Comparison of ENCODE assay signal across 8 cellular contexts in genomic region chr10:31603245-31604087, GRCh38.
DNase-seq lines count a peak whose midpoint lies in the region; ATAC-seq lines count a peak whose summit lies in the region.

No MANE protein-coding gene starts in this region.

- H3K9me3 ChIP-seq in NT2/D1 (ENCODE audit: insufficient read depth, low read length) (no peaks in the 10 kb centered on the region), esophagus (ENCODE audit: control insufficient read depth in 2 of 2, insufficient read depth in 1 of 2, low read depth in 1 of 2, low read length in 1 of 2) (peaks cover 0 to 5% of the 10 kb centered on the region in 2 donors), mucosa of rectum (ENCODE audit: control insufficient read depth in 2 of 2, low read length in 2 of 2) (no peaks in the 10 kb centered on the region)

- H3K4me3 ChIP-seq in NT2/D1 (ENCODE audit: insufficient read length, low read depth) (peak overlapping the region; percentile 49), esophagus (ENCODE audit: low read depth in 1 of 2, low read length in 2 of 2) (peak overlapping the region; percentile 39 to 50), mucosa of rectum (ENCODE audit: low read length in 2 of 2) (peak overlapping the region; percentile 63 to 67)

- peak; percentile 98 for ATAC-seq in GM21367 (IDR thresholded peaks at IDR 0.05; ENCODE audit: unreplicated experiment)
- ATAC-seq in activated T-cell treated with anti-CD3 and anti-CD28 coated beads, Interleukin-2, amount 50 U/mL, for 4 hours: peak; percentile 89 to 92

- no peaks in the 10 kb centered on the region for H3K36me3 ChIP-seq in NT2/D1 (ENCODE audit: insufficient read depth, insufficient read length, low read length)
- H3K36me3 ChIP-seq in esophagus (ENCODE audit: control insufficient read depth in 2 of 2, insufficient read depth in 2 of 2, low read length in 1 of 2): no peaks in the 10 kb centered on the region
- H3K36me3 ChIP-seq in mucosa of rectum (ENCODE audit: control insufficient read depth in 2 of 2, insufficient read depth in 2 of 2, low read length in 2 of 2): no peaks in the 10 kb centered on the region

- H3K27me3 Mint-ChIP-seq in activated T-cell treated with anti-CD3 and anti-CD28 coated beads, Interleukin-2, amount 50 U/mL, for 4 hours (ENCODE audit: low read depth): peaks cover 5% of the 10 kb centered on the region

- H3K27me3 ChIP-seq in NT2/D1 (ENCODE audit: insufficient read depth, insufficient read length) (no peaks in the 10 kb centered on the region), esophagus (ENCODE audit: control insufficient read depth in 1 of 2, insufficient read depth in 2 of 2, low read length in 2 of 2) (no peaks in the 10 kb centered on the region), mucosa of rectum (ENCODE audit: control insufficient read depth in 2 of 2, insufficient read depth in 2 of 2, low read length in 2 of 2) (no peaks in the 10 kb centered on the region)

- no peaks in the 10 kb centered on the region for H3K9me3 Mint-ChIP-seq in activated T-cell treated with anti-CD3 and anti-CD28 coated beads, Interleukin-2, amount 50 U/mL, for 4 hours

- peak overlapping the region; percentile 80 for H3K4me3 Mint-ChIP-seq in activated T-cell treated with anti-CD3 and anti-CD28 coated beads, Interleukin-2, amount 50 U/mL, for 4 hours

- peaks cover 22% of the 10 kb centered on the region for H3K4me1 Mint-ChIP-seq in activated T-cell treated with anti-CD3 and anti-CD28 coated beads, Interleukin-2, amount 50 U/mL, for 4 hours (ENCODE audit: low read depth)

- H3K4me1 ChIP-seq in NT2/D1 (ENCODE audit: insufficient read depth, insufficient read length) (no peaks in the 10 kb centered on the region), esophagus (ENCODE audit: control insufficient read depth in 2 of 2, insufficient read depth in 2 of 2, low read length in 1 of 2) (peaks cover 0 to 3% of the 10 kb centered on the region in 2 donors), mucosa of rectum (ENCODE audit: control insufficient read depth in 2 of 2, insufficient read depth in 2 of 2, low read length in 2 of 2) (peaks cover 2 to 4% of the 10 kb centered on the region in 2 donors)

- no peaks in the 10 kb centered on the region for H3K36me3 Mint-ChIP-seq in activated T-cell treated with anti-CD3 and anti-CD28 coated beads, Interleukin-2, amount 50 U/mL, for 4 hours (ENCODE audit: insufficient read depth)

- H3K9ac ChIP-seq in NT2/D1 (ENCODE audit: insufficient read length, low read depth): peak overlapping the region; percentile 80
- peak overlapping the region; percentile 48 to 60 for H3K9ac ChIP-seq in mucosa of rectum (ENCODE audit: low read depth in 1 of 2, low read length in 2 of 2)

- peak; percentile 88 for DNase-seq in CMK (ENCODE audit: low read depth)
- DNase-seq in HT-29 (ENCODE audit: low spot score): peak; percentile 81
- peak; percentile 93 for DNase-seq in NT2/D1 (ENCODE audit: low read depth, low spot score)
- peak; percentile 59 for DNase-seq in activated T-cell treated with anti-CD3 and anti-CD28 coated beads, Interleukin-2, amount 50 U/mL, for 4 hours
- DNase-seq in stimulated activated CD8-positive, alpha-beta memory T cell treated with anti-CD3 and anti-CD28 coated beads, Interleukin-4, amount 100 ng/mL, for 24 hours (ENCODE audit: low read depth): peak; percentile 81

- H3K27ac ChIP-seq in esophagus (ENCODE audit: low read depth in 2 of 2, low read length in 1 of 2) (peak overlapping the region; percentile 65 to 87), mucosa of rectum (ENCODE audit: low read depth in 2 of 2, low read length in 2 of 2) (peak overlapping the region; percentile 71 to 75)

- 4 to 7% methylated on average over 46 to 67 of the region's 67 CpGs for WGBS in esophagus, 2 donors

Comparison
In these comparisons a context has a peak if more than half of its experiments do, and no peak if none do; other contexts are left out.
1. Peak in every context shown above with its lines: DNase-seq, ATAC-seq, H3K4me3 ChIP-seq and H3K27ac ChIP-seq.